Comparison of ENCODE assay signal across 1 cellular context in genomic region chr20:16124911-16125776, GRCh38.
TF ChIP-seq lines count a peak whose summit lies in the region.

No MANE protein-coding gene starts in this region.

TF ChIP-seq in HepG2, 621 proteins besides CTCF, POLR2A, EP300 and RAD21 (continued from another document and continues in another):
- no peak for TF ChIP-seq HMGXB3 (CRISPR knock-in tag; IDR thresholded peaks at IDR 0.05; ENCODE audit: borderline replicate concordance)
- no peak for TF ChIP-seq KLF9 (CRISPR knock-in tag; IDR thresholded peaks at IDR 0.05; ENCODE audit: low read depth)
- TF ChIP-seq NR3C1 (CRISPR knock-in tag; IDR thresholded peaks at IDR 0.05): no peak
- no peak for TF ChIP-seq TGIF2 (CRISPR knock-in tag; IDR thresholded peaks at IDR 0.05)
- TF ChIP-seq, protein P1, sequence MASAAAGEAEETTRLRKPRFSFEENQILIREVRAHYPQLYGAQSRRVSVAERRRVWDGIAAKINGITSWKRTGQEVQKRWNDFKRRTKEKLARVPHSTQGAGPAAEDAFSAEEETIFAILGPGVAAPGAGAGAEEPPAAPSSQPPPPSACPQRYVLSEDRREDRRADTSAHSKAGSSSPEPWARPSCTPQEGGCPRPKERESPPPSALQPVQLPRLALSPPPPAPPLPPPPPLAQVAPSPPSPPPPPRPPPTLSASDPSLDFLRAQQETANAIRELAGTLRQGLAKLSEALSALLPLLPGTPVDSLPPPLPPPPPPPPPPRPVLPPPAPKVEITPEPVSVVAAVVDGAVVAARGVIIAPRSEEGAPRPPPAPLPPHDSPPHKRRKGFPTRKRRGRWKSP (CRISPR knock-in tag; IDR thresholded peaks at IDR 0.05): no peak
- TF ChIP-seq ZNF672 (CRISPR knock-in tag; IDR thresholded peaks at IDR 0.05): no peak
- TF ChIP-seq RBAK (CRISPR knock-in tag; IDR thresholded peaks at IDR 0.05): no peak
- TF ChIP-seq ELF3 (CRISPR knock-in tag; IDR thresholded peaks at IDR 0.05): peak; percentile 62; the same call in 1 of the 2 replicates
- peak; percentile 90 for TF ChIP-seq SALL1 (CRISPR knock-in tag; IDR thresholded peaks at IDR 0.05)
- no peak for TF ChIP-seq USF2 (IDR thresholded peaks at IDR 0.05; ENCODE audit: low read depth, low read length)
- no peak for TF ChIP-seq USF2 (CRISPR knock-in tag; IDR thresholded peaks at IDR 0.05; ENCODE audit: borderline replicate concordance)
- peak; percentile 53; the same call in 1 of the 2 replicates for TF ChIP-seq GATA4 (IDR thresholded peaks at IDR 0.05; ENCODE audit: borderline replicate concordance, low read depth)
- TF ChIP-seq AGO1 (IDR thresholded peaks at IDR 0.05; ENCODE audit: low read depth, low read length, poor library complexity, severe bottlenecking): no peak
- TF ChIP-seq SOX5 (CRISPR knock-in tag; IDR thresholded peaks at IDR 0.05; ENCODE audit: borderline replicate concordance): peak; percentile 85
- no peak for TF ChIP-seq ZBTB20 (CRISPR knock-in tag; IDR thresholded peaks at IDR 0.05; ENCODE audit: borderline replicate concordance, low read depth)
- TF ChIP-seq, protein P2, sequence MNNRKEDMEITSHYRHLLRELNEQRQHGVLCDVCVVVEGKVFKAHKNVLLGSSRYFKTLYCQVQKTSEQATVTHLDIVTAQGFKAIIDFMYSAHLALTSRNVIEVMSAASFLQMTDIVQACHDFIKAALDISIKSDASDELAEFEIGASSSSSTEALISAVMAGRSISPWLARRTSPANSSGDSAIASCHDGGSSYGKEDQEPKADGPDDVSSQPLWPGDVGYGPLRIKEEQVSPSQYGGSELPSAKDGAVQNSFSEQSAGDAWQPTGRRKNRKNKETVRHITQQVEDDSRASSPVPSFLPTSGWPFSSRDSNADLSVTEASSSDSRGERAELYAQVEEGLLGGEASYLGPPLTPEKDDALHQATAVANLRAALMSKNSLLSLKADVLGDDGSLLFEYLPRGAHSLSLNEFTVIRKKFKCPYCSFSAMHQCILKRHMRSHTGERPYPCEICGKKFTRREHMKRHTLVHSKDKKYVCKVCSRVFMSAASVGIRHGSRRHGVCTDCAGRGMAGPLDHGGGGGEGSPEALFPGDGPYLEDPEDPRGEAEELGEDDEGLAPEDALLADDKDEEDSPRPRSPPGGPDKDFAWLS (CRISPR knock-in tag; IDR thresholded peaks at IDR 0.05; ENCODE audit: borderline replicate concordance): no peak
- TF ChIP-seq ZNF546 (CRISPR knock-in tag; conservative IDR thresholded peaks at IDR 0.05): no peak
- 0 out of 2 replicates have a peak, but pooled peaks have one; percentile 56 for TF ChIP-seq MIER2 (CRISPR knock-in tag; IDR thresholded peaks at IDR 0.05)
- no peak for TF ChIP-seq CSRNP2 (CRISPR knock-in tag; conservative IDR thresholded peaks at IDR 0.05; ENCODE audit: low read depth)
- TF ChIP-seq ZNF761 (CRISPR knock-in tag; conservative IDR thresholded peaks at IDR 0.05): no peak
- TF ChIP-seq ZNF557 (CRISPR knock-in tag; IDR thresholded peaks at IDR 0.05): no peak
- TF ChIP-seq SMARCE1 (IDR thresholded peaks at IDR 0.05; ENCODE audit: borderline replicate concordance): no peak
- no peak for TF ChIP-seq GTF2F1 (IDR thresholded peaks at IDR 0.05; ENCODE audit: low read length)
- TF ChIP-seq HNF1A (IDR thresholded peaks at IDR 0.05; ENCODE audit: low read depth): peak; percentile 42; the same call in 1 of the 2 replicates
- TF ChIP-seq HNF1A (CRISPR knock-in tag; IDR thresholded peaks at IDR 0.05; ENCODE audit: borderline replicate concordance): peak; percentile 42; the same call in 1 of the 2 replicates
- TF ChIP-seq ZNF816 (CRISPR knock-in tag; IDR thresholded peaks at IDR 0.05; ENCODE audit: borderline replicate concordance): no peak
- TF ChIP-seq TMF1 (CRISPR knock-in tag; IDR thresholded peaks at IDR 0.05; ENCODE audit: low read depth): no peak
- no peak; the same call in 1 of the 2 replicates for TF ChIP-seq ZNF710 (CRISPR knock-in tag; IDR thresholded peaks at IDR 0.05; ENCODE audit: borderline replicate concordance)
- TF ChIP-seq GABPA (IDR thresholded peaks at IDR 0.05; ENCODE audit: low read depth, low read length): no peak
- TF ChIP-seq GABPA (CRISPR knock-in tag; IDR thresholded peaks at IDR 0.05; ENCODE audit: low read depth): peak; percentile 65
- TF ChIP-seq SIN3A (IDR thresholded peaks at IDR 0.05; ENCODE audit: borderline replicate concordance, low read depth, low read length): no peak
- TF ChIP-seq NCOA1 (CRISPR knock-in tag; IDR thresholded peaks at IDR 0.05): no peak
- no peak for TF ChIP-seq CENPT (CRISPR knock-in tag; IDR thresholded peaks at IDR 0.05; ENCODE audit: low read depth)
- TF ChIP-seq, protein P3, sequence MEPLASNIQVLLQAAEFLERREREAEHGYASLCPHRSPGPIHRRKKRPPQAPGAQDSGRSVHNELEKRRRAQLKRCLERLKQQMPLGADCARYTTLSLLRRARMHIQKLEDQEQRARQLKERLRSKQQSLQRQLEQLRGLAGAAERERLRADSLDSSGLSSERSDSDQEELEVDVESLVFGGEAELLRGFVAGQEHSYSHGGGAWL (CRISPR knock-in tag; IDR thresholded peaks at IDR 0.05): no peak
- TF ChIP-seq ZNF749 (CRISPR knock-in tag; IDR thresholded peaks at IDR 0.05; ENCODE audit: borderline replicate concordance): no peak
- TF ChIP-seq ZFP62 (CRISPR knock-in tag; IDR thresholded peaks at IDR 0.05): no peak
- TF ChIP-seq GABPB1 (CRISPR knock-in tag; IDR thresholded peaks at IDR 0.05): peak; percentile 32; the same call in 1 of the 2 replicates
- no peak for TF ChIP-seq ZNF337 (CRISPR knock-in tag; IDR thresholded peaks at IDR 0.05; ENCODE audit: borderline replicate concordance, low read depth)
- no peak for TF ChIP-seq KMT2B (CRISPR knock-in tag; IDR thresholded peaks at IDR 0.05)
